In the genomic region with DNA sequence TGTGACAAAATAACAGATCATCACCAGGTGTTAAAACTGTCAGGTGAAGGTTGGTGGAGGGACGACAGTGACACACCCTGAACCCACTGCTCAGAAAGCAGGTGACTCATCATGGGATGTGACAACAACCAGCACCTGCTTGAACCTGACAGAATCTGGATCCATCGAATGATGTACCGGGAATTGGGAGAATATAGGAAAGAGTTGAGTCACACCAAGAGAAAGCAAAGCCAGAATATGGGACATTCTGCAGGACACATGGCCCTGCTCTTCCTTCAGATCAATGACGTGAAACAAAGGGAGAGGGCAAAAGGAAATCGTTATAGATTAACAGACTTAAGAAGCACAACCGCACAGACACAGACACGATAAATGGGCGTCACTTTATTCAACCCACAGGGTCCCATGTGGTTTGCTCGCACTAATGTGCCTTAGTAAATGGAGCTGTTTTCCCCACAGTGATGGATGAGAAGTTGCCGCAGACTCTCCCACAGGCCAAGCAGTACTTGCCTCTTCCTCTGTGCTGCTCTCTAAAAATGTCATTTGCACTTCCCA, we compare ENCODE assay signal across 14 cellular contexts.
A peak's percentile ranks its signal among the peaks of the same experiment; 100 is the strongest.
DNase-seq lines count a peak whose midpoint lies in the region; ATAC-seq, FAIRE-seq and TF ChIP-seq lines count a peak whose summit lies in the region.
"Had no signal": no experiment of that assay in that cellular context is flagged by ENCODE, and none has a peak within 500 bp of the region (broad histone marks: within the 10 kb centered on the region; RNA-seq: fewer than 3 reads in every experiment).

No MANE protein-coding gene starts in this region.

- H3K4me1 Mint-ChIP-seq in T-helper 17 cell, result peaks cover 36% of the 10 kb centered on the region

- H3K9me3 ChIP-seq in T-helper 17 cell (ENCODE audit: control insufficient read depth, low read length, poor library complexity, severe bottlenecking) (no peaks in the 10 kb centered on the region), small intestine (ENCODE audit: control insufficient read depth, low read depth) (no peaks in the 10 kb centered on the region), psoas muscle (no peaks in the 10 kb centered on the region)

- H3K27me3 ChIP-seq in small intestine (ENCODE audit: control insufficient read depth in 2 of 2, insufficient read depth in 2 of 2, low read length in 2 of 2), result no peaks in the 10 kb centered on the region
- no peaks in the 10 kb centered on the region for H3K27me3 ChIP-seq in psoas muscle (ENCODE audit: insufficient read depth in 3 of 3, low read length in 2 of 3)
- H3K27me3 ChIP-seq: cardiac muscle cell had no signal

- peak overlapping the region; percentile 80 for H3K4me3 Mint-ChIP-seq in T-helper 17 cell
- H3K4me3 Mint-ChIP-seq: HFFc6 had no signal

- H3K36me3 Mint-ChIP-seq in T-helper 17 cell (ENCODE audit: low read depth), result no peaks in the 10 kb centered on the region

- no peak for TF ChIP-seq CTCF in psoas muscle (IDR thresholded peaks at IDR 0.05)

- intact Hi-C loops in psoas muscle (cut with DNase I), result loop anchor here (2.0 to 10.0 kb wide), 2 partner anchors 187 to 421 kb away; no protein-coding TSS in a partner anchor

- no peaks in the 10 kb centered on the region for H3K27me3 Mint-ChIP-seq in T-helper 17 cell

- WGBS in small intestine, 3 donors, result 60 to 74% (median 73%) methylated on average over 10 of the region's 10 CpGs
- 75 to 77% (median 77%) methylated on average over 10 of the region's 10 CpGs for whole genome bisulfite sequencing in psoas muscle, 3 donors

- DNase-seq in T-helper 17 cell (peak in 1 of 3 donors; percentile 43), small intestine (peak; percentile 40), NCI-H82 (lab: John Stamatoyannopoulos, UW) (no peak), GF-D8 (lab: John Stamatoyannopoulos, UW) (no peak), psoas muscle (no peak)
- DNase-seq in activated naive CD4-positive, alpha-beta T cell treated with anti-CD3 and anti-CD28 coated beads, Interleukin-2, amount 50 U/mL, for 16 hours, result peak; percentile 48
- DNase-seq: foreskin melanocyte, HFFc6, NCI-H1105 treated with DMSO at 0.1 percent for 48 hours, occipital lobe had no signal

- H3K27ac Mint-ChIP-seq in T-helper 17 cell, result peak overlapping the region; percentile 91
- H3K27ac Mint-ChIP-seq: HFFc6 had no signal

- H3K4me3 ChIP-seq in small intestine (ENCODE audit: low read depth in 1 of 2, low read length in 2 of 2) (no peak overlapping the region), psoas muscle (no peak overlapping the region)
- H3K4me3 ChIP-seq: cardiac muscle cell had no signal

- H3K4me1 ChIP-seq in small intestine (ENCODE audit: control insufficient read depth in 2 of 2, insufficient read depth in 1 of 2, low read depth in 1 of 2, low read length in 1 of 2), result no peaks in the 10 kb centered on the region
- no peaks in the 10 kb centered on the region for H3K4me1 ChIP-seq in psoas muscle

- ATAC-seq in GM18907 (IDR thresholded peaks at IDR 0.05; ENCODE audit: unreplicated experiment), result peak; percentile 38
- peak; percentile 89 for ATAC-seq in T-helper 17 cell
- no peak for ATAC-seq in psoas muscle

- no peak for FAIRE-seq in small intestine (lab: Jason Lieb, UNC)
- FAIRE-seq: G401.6 had no signal

- H3K27ac ChIP-seq in small intestine (ENCODE audit: low read depth in 1 of 2, low read length in 1 of 2), result peak overlapping the region in 1 of 2 donors; percentile 26
- H3K27ac ChIP-seq in psoas muscle, result no peak overlapping the region
- H3K27ac ChIP-seq: cardiac muscle cell, HL-60 had no signal

- no peaks in the 10 kb centered on the region for H3K36me3 ChIP-seq in small intestine (ENCODE audit: control insufficient read depth in 2 of 2, insufficient read depth in 2 of 2, low read length in 2 of 2)
- H3K36me3 ChIP-seq in psoas muscle (ENCODE audit: insufficient read depth in 1 of 2, low read depth in 1 of 2), result no peaks in the 10 kb centered on the region
- H3K36me3 ChIP-seq: cardiac muscle cell had no signal

Comparison
In these comparisons a context has a peak if more than half of its experiments do, and no peak if none do; other contexts are left out.
1. ATAC-seq: peak in GM18907 (single experiment) and T-helper 17 cell (single experiment); none in psoas muscle (0 of 4).
2. DNase-seq: peak in activated naive CD4-positive, alpha-beta T cell treated with anti-CD3 and anti-CD28 coated beads, Interleukin-2, amount 50 U/mL, for 16 hours (single experiment) and small intestine (single experiment); none in NCI-H82 (single experiment), GF-D8 (single experiment) and psoas muscle (0 of 2).